Comparison of ENCODE assay signal across 12 cellular contexts in genomic region chr6:106069478-106069877, GRCh38. TPM values are rescaled to one million over a fixed set of nuclear protein-coding genes. Genes with fewer than 3 reads are reported as not detected.
DNase-seq lines count a peak whose midpoint lies in the region; ATAC-seq and TF ChIP-seq lines count a peak whose summit lies in the region.
"Had no signal": no experiment of that assay in that cellular context is flagged by ENCODE, and none has a peak within 500 bp of the region (broad histone marks: within the 10 kb centered on the region; RNA-seq: fewer than 3 reads in every experiment).

No MANE protein-coding gene starts in this region.

- H2AFZ ChIP-seq in ACC112 (ENCODE audit: low read length, unreplicated experiment), result no peak overlapping the region
- H2AFZ ChIP-seq: parathyroid adenoma had no signal

- no peaks in the 10 kb centered on the region for H3K79me2 ChIP-seq in ACC112 (ENCODE audit: control insufficient read depth, insufficient read depth, low read length, unreplicated experiment)
- H3K79me2 ChIP-seq: parathyroid adenoma had no signal

- H3K27me3 ChIP-seq in ACC112 (ENCODE audit: insufficient read depth, low read length) (no peaks in the 10 kb centered on the region), RWPE2 (ENCODE audit: insufficient read depth, poor library complexity, severe bottlenecking) (no peaks in the 10 kb centered on the region)
- H3K27me3 ChIP-seq: upper lobe of left lung had no signal

- ATAC-seq in RWPE2 (ENCODE audit: low read depth), result peak; percentile 72
- ATAC-seq in HG02610 (IDR thresholded peaks at IDR 0.05; ENCODE audit: unreplicated experiment), result no peak

- H3K4me3 ChIP-seq in ACC112 (ENCODE audit: low read depth, low read length) (peak overlapping the region; percentile 26), LNCaP clone FGC (ENCODE audit: low read depth, low read length) (no peak overlapping the region), RWPE2 (ENCODE audit: severe bottlenecking) (no peak overlapping the region), fibroblast of the aortic adventitia (ENCODE audit: low read depth, low read length) (no peak overlapping the region)
- H3K4me3 ChIP-seq: upper lobe of left lung had no signal

- H3K27ac ChIP-seq in ACC112 (ENCODE audit: low read depth, low read length) (no peak overlapping the region), RWPE2 (ENCODE audit: poor library complexity, severe bottlenecking) (no peak overlapping the region)
- H3K27ac ChIP-seq: epithelial cell of prostate, parathyroid adenoma, upper lobe of left lung had no signal

- in situ Hi-C loops in GM13976 (cut with MboI; ENCODE audit: low sequenced_read_pairs, unreplicated experiment), result no loop called here

- H3K9me3 ChIP-seq in RWPE2 (ENCODE audit: severe bottlenecking), result no peaks in the 10 kb centered on the region
- H3K9me3 ChIP-seq: upper lobe of left lung had no signal

- DNase-seq in LNCaP clone FGC (ENCODE audit: low read depth) (peak; percentile 94), RWPE2 (ENCODE audit: low spot score) (no peak), fibroblast of the aortic adventitia (ENCODE audit: low read depth) (peak; percentile 93), GM13976 (ENCODE audit: low spot score) (no peak), nucleus accumbens (lab: John Stamatoyannopoulos, UW) (no peak)
- DNase-seq in activated naive CD4-positive, alpha-beta T cell treated with anti-CD3 and anti-CD28 coated beads, Interleukin-2, amount 50 U/mL, for 16 hours, result no peak
- DNase-seq: activated CD4-positive, alpha-beta T cell treated with anti-CD3 and anti-CD28 coated beads for 4 hours; upper lobe of left lung had no signal

- H3K4me1 ChIP-seq in ACC112 (ENCODE audit: control insufficient read depth, insufficient read depth, low read length, unreplicated experiment) (peaks cover 24% of the 10 kb centered on the region), RWPE2 (ENCODE audit: insufficient read depth, poor library complexity, severe bottlenecking) (peaks cover 7% of the 10 kb centered on the region)
- H3K4me1 ChIP-seq: parathyroid adenoma had no signal

- TF ChIP-seq CTCF in LNCaP clone FGC (IDR thresholded peaks at IDR 0.05; ENCODE audit: control insufficient read depth, extremely low read depth, insufficient read depth) (no peak), RWPE2 (IDR thresholded peaks at IDR 0.05; ENCODE audit: poor library complexity, severe bottlenecking) (no peak), fibroblast of the aortic adventitia (IDR thresholded peaks at IDR 0.05; ENCODE audit: insufficient read depth, low read length) (no peak), GM13976 (IDR thresholded peaks at IDR 0.05; ENCODE audit: borderline replicate concordance, control extremely low read depth, extremely low read depth, insufficient read depth, missing control alignments) (no peak)

- H3K36me3 ChIP-seq in ACC112 (ENCODE audit: insufficient read depth, low read length) (no peaks in the 10 kb centered on the region), RWPE2 (ENCODE audit: low read depth) (no peaks in the 10 kb centered on the region)
- H3K36me3 ChIP-seq: upper lobe of left lung had no signal

RNA-seq across cellular contexts. Expression of gene PRDM1, which starts 16.7 kb away (rescaled TPM):
- 1.4 and 2.8 TPM in 2 replicates for total RNA-seq in fibroblast of the aortic adventitia (ENCODE audit: low replicate concordance)

Comparison
In these comparisons a context has a peak if more than half of its experiments do, and no peak if none do; other contexts are left out.
1. DNase-seq: peak in LNCaP clone FGC (single experiment) and fibroblast of the aortic adventitia (single experiment); none in RWPE2 (single experiment), GM13976 (single experiment), nucleus accumbens (0 of 56) and activated naive CD4-positive, alpha-beta T cell treated with anti-CD3 and anti-CD28 coated beads, Interleukin-2, amount 50 U/mL, for 16 hours (single experiment).